ENCODE assay signal across 17 cellular contexts in the genomic region with DNA sequence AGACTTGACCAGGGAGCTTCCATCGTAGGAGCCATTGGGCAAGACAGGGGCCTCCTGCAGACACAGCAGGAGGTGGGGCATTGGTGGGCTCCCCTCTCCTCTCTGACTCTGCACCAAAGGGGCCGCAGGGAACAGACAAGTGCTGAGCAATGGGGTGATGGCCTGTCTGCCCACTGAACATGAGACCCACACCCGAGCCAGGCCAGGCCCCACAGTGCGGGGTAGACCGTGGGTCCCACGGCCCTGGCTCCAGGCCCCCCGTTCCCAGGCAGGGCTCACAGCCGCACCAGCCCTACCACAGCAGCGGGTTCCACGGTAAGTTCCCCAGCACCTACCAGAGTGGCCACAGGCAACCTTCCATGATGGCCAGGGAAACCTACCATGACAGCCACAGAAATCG. TPM values are rescaled to one million over a fixed set of nuclear protein-coding genes. Genes with fewer than 3 reads are reported as not detected.
DNase-seq lines count a peak whose midpoint lies in the region; ATAC-seq and TF ChIP-seq lines count a peak whose summit lies in the region.
"Had no signal": no experiment of that assay in that cellular context is flagged by ENCODE, and none has a peak within 500 bp of the region (broad histone marks: within the 10 kb centered on the region; RNA-seq: fewer than 3 reads in every experiment).

No MANE protein-coding gene starts in this region.

- peaks cover 17% of the 10 kb centered on the region for H3K9me3 ChIP-seq in left ventricle myocardium inferior (replicated peaks)
- no peaks in the 10 kb centered on the region for H3K9me3 ChIP-seq in mucosa of descending colon
- no peaks in the 10 kb centered on the region for H3K9me3 ChIP-seq in aorta (ENCODE audit: control insufficient read depth, low read length)
- H3K9me3 ChIP-seq: Caco-2 had no signal

- TF ChIP-seq CTCF in left ventricle myocardium inferior (IDR thresholded peaks at IDR 0.05; ENCODE audit: borderline replicate concordance), result no peak
- TF ChIP-seq CTCF in chondrocyte (IDR thresholded peaks at IDR 0.05), result no peak
- TF ChIP-seq CTCF in mucosa of descending colon (IDR thresholded peaks at IDR 0.05), result no peak

- peaks cover 14% of the 10 kb centered on the region for H3K9me3 Mint-ChIP-seq in chondrocyte (ENCODE audit: low read depth)
- H3K9me3 Mint-ChIP-seq in activated CD4-positive, alpha-beta T cell treated with anti-CD3 and anti-CD28 coated beads, Interleukin-2, amount 10 ng/mL, durations not matched to agents 24 days and 14 days, result no peaks in the 10 kb centered on the region

- ATAC-seq in Right ventricle myocardium superior (ENCODE audit: poor library complexity) (no peak), mucosa of descending colon (no peak), aorta (ENCODE audit: low FRiP score) (no peak)
- no peak for ATAC-seq in activated CD4-positive, CD25-positive, alpha-beta regulatory T cell treated with anti-CD3 and anti-CD28 coated beads, Interleukin-2, amount 50 U/mL, for 24 hours

- H3K27ac ChIP-seq in left ventricle myocardium inferior (replicated peaks) (no peak overlapping the region), aorta (ENCODE audit: low read depth in 1 of 2, low read length in 2 of 2) (no peak overlapping the region)
- H3K27ac ChIP-seq: BLaER1 had no signal

- H3K27me3 Mint-ChIP-seq in chondrocyte (ENCODE audit: low read depth), result peaks cover 6% of the 10 kb centered on the region
- peaks cover 2% of the 10 kb centered on the region for H3K27me3 Mint-ChIP-seq in activated CD4-positive, alpha-beta T cell treated with anti-CD3 and anti-CD28 coated beads, Interleukin-2, amount 10 ng/mL, durations not matched to agents 24 days and 14 days

- H3K4me1 ChIP-seq in left ventricle myocardium inferior, result no peaks in the 10 kb centered on the region
- H3K4me1 ChIP-seq in mucosa of descending colon (ENCODE audit: low read depth), result no peaks in the 10 kb centered on the region
- no peaks in the 10 kb centered on the region for H3K4me1 ChIP-seq in aorta (ENCODE audit: control insufficient read depth in 1 of 2, insufficient read depth in 2 of 2, low read length in 2 of 2)
- H3K4me1 ChIP-seq: Caco-2 had no signal

- H3K36me3 ChIP-seq in left ventricle myocardium inferior (no peaks in the 10 kb centered on the region), mucosa of descending colon (ENCODE audit: low read depth) (no peaks in the 10 kb centered on the region), aorta (ENCODE audit: control insufficient read depth in 1 of 2, insufficient read depth in 2 of 2, low read length in 1 of 2) (no peaks in the 10 kb centered on the region)
- H3K36me3 ChIP-seq: BLaER1 had no signal

- no peak overlapping the region for H3K27ac Mint-ChIP-seq in chondrocyte (ENCODE audit: unreplicated experiment)
- no peak overlapping the region for H3K27ac Mint-ChIP-seq in activated CD4-positive, alpha-beta T cell treated with anti-CD3 and anti-CD28 coated beads, Interleukin-2, amount 10 ng/mL, durations not matched to agents 24 days and 14 days
- H3K27ac Mint-ChIP-seq: CD8-positive, alpha-beta memory T cell; HFFc6 had no signal

- peaks cover 4% of the 10 kb centered on the region for H3K36me3 Mint-ChIP-seq in chondrocyte (ENCODE audit: low read depth)
- H3K36me3 Mint-ChIP-seq in activated CD4-positive, alpha-beta T cell treated with anti-CD3 and anti-CD28 coated beads, Interleukin-2, amount 10 ng/mL, durations not matched to agents 24 days and 14 days (ENCODE audit: low read depth), result no peaks in the 10 kb centered on the region
- H3K36me3 Mint-ChIP-seq: CD8-positive, alpha-beta memory T cell had no signal

- WGBS in aorta, 2 donors, result 92 to 95% methylated on average over 11 of the region's 11 CpGs

- H3K27me3 ChIP-seq in left ventricle myocardium inferior (ENCODE audit: low read depth) (peaks cover 41% of the 10 kb centered on the region), aorta (ENCODE audit: control insufficient read depth in 1 of 2, insufficient read depth in 2 of 2, low read length in 1 of 2) (no peaks in the 10 kb centered on the region)
- H3K27me3 ChIP-seq: BLaER1 had no signal

- intact Hi-C loops in Right ventricle myocardium superior (cut with DNase I), result no loop called here
- intact Hi-C loops in left ventricle myocardium inferior (cut with micrococcal nuclease), result no loop called here
- intact Hi-C loops in mucosa of descending colon (cut with DNase I, micrococcal nuclease), result no loop called here
- intact Hi-C loops in aorta (cut with DNase I), result no loop called here
- intact Hi-C loops in activated CD4-positive, alpha-beta T cell treated with anti-CD3 and anti-CD28 coated beads, Interleukin-2, amount 10 ng/mL, durations not matched to agents 24 days and 14 days (cut with micrococcal nuclease), result no loop called here

- no peak overlapping the region for H3K4me3 Mint-ChIP-seq in chondrocyte (ENCODE audit: unreplicated experiment)
- no peak overlapping the region for H3K4me3 Mint-ChIP-seq in activated CD4-positive, alpha-beta T cell treated with anti-CD3 and anti-CD28 coated beads, Interleukin-2, amount 10 ng/mL, durations not matched to agents 24 days and 14 days
- H3K4me3 Mint-ChIP-seq: CD8-positive, alpha-beta memory T cell; HFFc6 had no signal

- DNase-seq in Right ventricle myocardium superior (peak; percentile 15), left ventricle myocardium inferior (no peak), chondrocyte (ENCODE audit: low spot score) (peak; percentile 55), mucosa of descending colon (peak in 2 of 3 donors; percentile 13 to 40), aorta (peak; percentile 28 to 51)
- no peak for DNase-seq in activated CD4-positive, alpha-beta T cell treated with anti-CD3 and anti-CD28 coated beads, Interleukin-2, amount 10 ng/mL, durations not matched to agents 24 days and 14 days
- DNase-seq: 8988T, AML-193, Caco-2, DND-41, GDM1, HCEC 1CT, HFFc6, IMR-90 had no signal

- H3K4me3 ChIP-seq in left ventricle myocardium inferior, result no peak overlapping the region
- no peak overlapping the region for H3K4me3 ChIP-seq in mucosa of descending colon
- no peak overlapping the region for H3K4me3 ChIP-seq in aorta (ENCODE audit: low read length in 2 of 2)
- H3K4me3 ChIP-seq: BLaER1 had no signal

- H3K4me1 Mint-ChIP-seq in chondrocyte (ENCODE audit: low read depth), result no peaks in the 10 kb centered on the region
- no peaks in the 10 kb centered on the region for H3K4me1 Mint-ChIP-seq in activated CD4-positive, alpha-beta T cell treated with anti-CD3 and anti-CD28 coated beads, Interleukin-2, amount 10 ng/mL, durations not matched to agents 24 days and 14 days
- H3K4me1 Mint-ChIP-seq: CD8-positive, alpha-beta memory T cell had no signal

RNA-seq across cellular contexts. Expression of a gene that starts 45.9 kb away (rescaled TPM):
- total RNA-seq in Right ventricle myocardium superior (not detected), left ventricle myocardium inferior (0.19 TPM), chondrocyte (0.23 to 1.0 TPM (median 0.42 TPM) in 3 replicates), mucosa of descending colon (1 to 10 TPM in 1 of 3 donors, under 1 TPM in 2; 0.17 to 2.1 (median 0.22) TPM), aorta (1 to 10 TPM in 1 of 2 donors, under 1 TPM in 1; 0.24 to 2.5 TPM)
- under 1 TPM; 0.25 to 0.38 TPM for polyA plus RNA-seq in aorta
- 0.59 and 0.63 TPM in 2 replicates for total RNA-seq in activated CD4-positive, alpha-beta T cell treated with anti-CD3 and anti-CD28 coated beads, Interleukin-2, amount 10 ng/mL, durations not matched to agents 24 days and 14 days
- polyA plus RNA-seq: CD8-positive, alpha-beta memory T cell had no signal

Comparison
In these comparisons a context has a peak if more than half of its experiments do, and no peak if none do; other contexts are left out.
1. DNase-seq: peak in Right ventricle myocardium superior (single experiment), chondrocyte (single experiment), mucosa of descending colon (2 of 3) and aorta (2 of 2); none in left ventricle myocardium inferior (single experiment) and activated CD4-positive, alpha-beta T cell treated with anti-CD3 and anti-CD28 coated beads, Interleukin-2, amount 10 ng/mL, durations not matched to agents 24 days and 14 days (single experiment).